8 cellular contexts compared by ENCODE assay signal in genomic region chr1:112808861-112809684, GRCh38.
DNase-seq lines count a peak whose midpoint lies in the region; ATAC-seq and TF ChIP-seq lines count a peak whose summit lies in the region.

No MANE protein-coding gene starts in this region.

- no peak overlapping the region for H3K4me3 ChIP-seq in fibroblast of lung (replicated peaks in 1 of 4; ENCODE audit: control extremely low read depth in 1 of 4, insufficient read depth in 1 of 4, low read depth in 3 of 4, low read length in 4 of 4)

- H3K27me3 Mint-ChIP-seq in activated T-cell treated with anti-CD3 and anti-CD28 coated beads, Interleukin-2, amount 50 U/mL, for 24 hours: peaks cover 7% of the 10 kb centered on the region
- peaks cover 10% of the 10 kb centered on the region for H3K27me3 Mint-ChIP-seq in nephron (ENCODE audit: low read depth)

- TF ChIP-seq CTCF in GM12872 (IDR thresholded peaks at IDR 0.05; ENCODE audit: insufficient read depth, low read depth, low read length) (peak; percentile 95), fibroblast of lung (conservative IDR thresholded peaks at IDR 0.05 in 1 of 2, IDR thresholded peaks at IDR 0.05 in 1 of 2; ENCODE audit: low read depth in 1 of 2, low read length in 2 of 2) (peak; percentile 92 to 95), nephron (IDR thresholded peaks at IDR 0.05; ENCODE audit: unreplicated experiment in 3 of 3) (peak; percentile 84 to 93 (median 85))

- no peaks in the 10 kb centered on the region for H3K79me2 ChIP-seq in fibroblast of lung (ENCODE audit: control insufficient read depth, insufficient read depth, low read length)

- H3K9me3 ChIP-seq in fibroblast of lung (ENCODE audit: control insufficient read depth, insufficient read depth, low read depth, low read length): no peaks in the 10 kb centered on the region

- H3K27ac Mint-ChIP-seq in activated T-cell treated with anti-CD3 and anti-CD28 coated beads, Interleukin-2, amount 50 U/mL, for 24 hours: no peak overlapping the region
- no peak overlapping the region for H3K27ac Mint-ChIP-seq in nephron

- no peak overlapping the region for H3K27ac ChIP-seq in fibroblast of lung (ENCODE audit: insufficient read depth, low read length)

- ATAC-seq in HG03565 (IDR thresholded peaks at IDR 0.05; ENCODE audit: unreplicated experiment): no peak

- H2AFZ ChIP-seq in fibroblast of lung (ENCODE audit: low read length): no peak overlapping the region

- no peak overlapping the region for H3K4me3 Mint-ChIP-seq in activated T-cell treated with anti-CD3 and anti-CD28 coated beads, Interleukin-2, amount 50 U/mL, for 24 hours
- H3K4me3 Mint-ChIP-seq in nephron: no peak overlapping the region

- no peak overlapping the region for H3K4me2 ChIP-seq in fibroblast of lung (ENCODE audit: extremely low read depth, insufficient read depth, low read length)

- no peaks in the 10 kb centered on the region for H4K20me1 ChIP-seq in fibroblast of lung (ENCODE audit: control insufficient read depth, extremely low read depth, insufficient read depth, low read length)

- H3K4me1 Mint-ChIP-seq in activated T-cell treated with anti-CD3 and anti-CD28 coated beads, Interleukin-2, amount 50 U/mL, for 24 hours (ENCODE audit: low read depth): no peaks in the 10 kb centered on the region
- peaks cover 25% of the 10 kb centered on the region for H3K4me1 Mint-ChIP-seq in nephron

- H3K36me3 Mint-ChIP-seq in activated T-cell treated with anti-CD3 and anti-CD28 coated beads, Interleukin-2, amount 50 U/mL, for 24 hours (ENCODE audit: low read depth): no peaks in the 10 kb centered on the region
- H3K36me3 Mint-ChIP-seq in nephron (ENCODE audit: low read depth): no peaks in the 10 kb centered on the region

- H3K36me3 ChIP-seq in fibroblast of lung (ENCODE audit: control insufficient read depth, insufficient read depth, low read length): no peaks in the 10 kb centered on the region

- H3K4me1 ChIP-seq in fibroblast of lung (ENCODE audit: control insufficient read depth, extremely low read depth, insufficient read depth, low read length): no peaks in the 10 kb centered on the region

- H3K9ac ChIP-seq in fibroblast of lung (ENCODE audit: insufficient read depth, low read length): no peak overlapping the region

- DNase-seq in HT-29 (ENCODE audit: low spot score): peak; percentile 81
- DNase-seq in OCI-M1 (lab: John Stamatoyannopoulos, UW): peak; percentile 85
- peak; percentile 76 for DNase-seq in activated T-cell treated with anti-CD3 and anti-CD28 coated beads, Interleukin-2, amount 50 U/mL, for 24 hours
- peak; percentile 45 to 66 for DNase-seq in fibroblast of lung (ENCODE audit: low read depth in 2 of 2)
- DNase-seq in stimulated activated naive CD4-positive, alpha-beta T cell (lab: John Stamatoyannopoulos, UW): peak; percentile 4 to 26 (median 12)

- H3K9me3 Mint-ChIP-seq in activated T-cell treated with anti-CD3 and anti-CD28 coated beads, Interleukin-2, amount 50 U/mL, for 24 hours: no peaks in the 10 kb centered on the region
- no peaks in the 10 kb centered on the region for H3K9me3 Mint-ChIP-seq in nephron

- H3K27me3 ChIP-seq in fibroblast of lung (ENCODE audit: control insufficient read depth, insufficient read depth, low read length): peaks cover 13% of the 10 kb centered on the region

Comparison
In these comparisons a context has a peak if more than half of its experiments do, and no peak if none do; other contexts are left out.
1. DNase-seq: peak in every context shown above with its lines; median percentile 85 in OCI-M1; 81 in HT-29; 76 in activated T-cell treated with anti-CD3 and anti-CD28 coated beads, Interleukin-2, amount 50 U/mL, for 24 hours; 56 in fibroblast of lung; 12 in stimulated activated naive CD4-positive, alpha-beta T cell.